21 cellular contexts compared by ENCODE assay signal in the genomic region with DNA sequence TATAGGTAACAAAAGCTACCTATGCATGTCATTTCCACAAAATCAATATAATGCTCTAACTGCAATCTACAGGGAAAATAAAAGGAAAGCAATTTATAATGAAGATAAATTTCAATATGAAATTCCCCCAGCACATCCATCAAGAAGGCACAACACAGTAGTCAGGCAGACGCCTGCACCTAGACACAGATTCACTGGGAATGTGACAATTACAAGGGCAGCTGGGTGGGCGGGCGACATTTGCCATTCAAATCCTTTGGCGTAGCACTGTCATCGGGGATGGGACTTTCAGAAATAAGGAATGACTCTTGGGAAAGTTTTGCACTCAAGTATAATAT.
DNase-seq lines count a peak whose midpoint lies in the region; ATAC-seq and TF ChIP-seq lines count a peak whose summit lies in the region.
"Had no signal": no experiment of that assay in that cellular context is flagged by ENCODE, and none has a peak within 500 bp of the region (broad histone marks: within the 10 kb centered on the region; RNA-seq: fewer than 3 reads in every experiment).

No MANE protein-coding gene starts in this region.

- H3F3A ChIP-seq in PC-3 (ENCODE audit: low read length, unreplicated experiment) = no peaks in the 10 kb centered on the region

- H4K20me1 ChIP-seq in BLaER1 (no peaks in the 10 kb centered on the region), HCT116 (ENCODE audit: insufficient read depth) (no peaks in the 10 kb centered on the region), PC-3 (ENCODE audit: low read length) (0 out of 2 replicates have a peak, but pooled peaks cover 4% of the 10 kb centered on the region)

- H3K9me3 ChIP-seq in BLaER1 (no peaks in the 10 kb centered on the region), HCT116 (ENCODE audit: control insufficient read depth in 1 of 2, insufficient read depth in 1 of 2, low read depth in 1 of 2, low read length in 2 of 2) (no peaks in the 10 kb centered on the region), PC-3 (ENCODE audit: low read length) (no peaks in the 10 kb centered on the region), mesodermal cell (ENCODE audit: control insufficient read depth, low read length) (no peaks in the 10 kb centered on the region)
- H3K9me3 ChIP-seq: breast epithelium, gastrocnemius medialis, lower lobe of right lung, pancreas, tibial artery, vagina had no signal

- WGBS in mesodermal cell (ENCODE audit: insufficient coverage in 2 of 2), 2 experiments = 80 to 82% methylated on average over 2 to 3 of the region's 5 CpGs

- BruUV-seq in HCT116 (replicated peaks; lab: Mats Ljungman, UMichigan) (no TSS peak), PC-3 (replicated peaks; lab: Mats Ljungman, UMichigan) (no TSS peak)

- intact Hi-C loops in HCT116 (cut with micrococcal nuclease) (loop anchor here (2.0 kb wide), 1 partner anchor 896 kb away; no protein-coding TSS in a partner anchor), PC-3 (cut with micrococcal nuclease) (loop anchor here (5.0 kb wide), 1 partner anchor 572 kb away; no protein-coding TSS in a partner anchor)

- POLR2A ChIA-PET in HCT116 (lab: Charles Lee) = no interaction called here
- POLR2A ChIA-PET in PC-3 (lab: Charles Lee; ENCODE audit: unreplicated experiment) = no interaction called here

- peaks cover 52% of the 10 kb centered on the region for H3K4me1 Mint-ChIP-seq in stimulated activated memory B cell treated with anti-CD40 and anti-IgM and Interleukin-4, amounts not matched to agents 10 μg/mL and 1 μg/mL and 100 μg/mL, for 72 hours

- ATAC-seq in HCT116 (0 out of 2 replicates have a peak, but pooled peaks have one; percentile 16), PC-3 (no peak)
- no peak for ATAC-seq in stimulated activated memory B cell treated with anti-CD40 and anti-IgM and Interleukin-4, amounts not matched to agents 10 μg/mL and 1 μg/mL and 100 μg/mL, for 72 hours

- H3K9me2 ChIP-seq in HCT116 (ENCODE audit: insufficient read depth) (no peaks in the 10 kb centered on the region), PC-3 (replicated peaks; ENCODE audit: low read length) (no peaks in the 10 kb centered on the region)

- peak overlapping the region; percentile 13 for H2AFZ ChIP-seq in HCT116 (ENCODE audit: low read depth, low read length, poor library complexity, severe bottlenecking)
- 0 out of 2 replicates have a peak overlapping the region, but pooled peaks have one; percentile 28 for H2AFZ ChIP-seq in PC-3 (ENCODE audit: low read length)
- H2AFZ ChIP-seq: hepatocyte had no signal

- H3K4me3 ChIP-seq in BLaER1 = no peak overlapping the region
- no peak overlapping the region for H3K4me3 ChIP-seq in HCT116 (replicated peaks in 1 of 2; ENCODE audit: low read depth in 1 of 2, low read length in 2 of 2)
- no peak overlapping the region for H3K4me3 ChIP-seq in PC-3 (ENCODE audit: low read length)
- H3K4me3 ChIP-seq in mesodermal cell (ENCODE audit: extremely low read depth, insufficient read depth, low read length, poor library complexity, severe bottlenecking) = no peak overlapping the region
- H3K4me3 ChIP-seq: breast epithelium, dorsolateral prefrontal cortex, gastrocnemius medialis, hepatocyte, lower lobe of right lung, pancreas, tibial artery, vagina had no signal

- TF ChIP-seq CTCF in HCT116 (IDR thresholded peaks at IDR 0.05 in 2 of 3, conservative IDR thresholded peaks at IDR 0.05 in 1 of 3; ENCODE audit: borderline replicate concordance in 1 of 3, insufficient read depth in 1 of 3, low read depth in 2 of 3, low read length in 2 of 3) (no peak), PC-3 (conservative IDR thresholded peaks at IDR 0.05; ENCODE audit: low read depth, low read length) (no peak)

- no peaks in the 10 kb centered on the region for H3K9me3 Mint-ChIP-seq in stimulated activated memory B cell treated with anti-CD40 and anti-IgM and Interleukin-4, amounts not matched to agents 10 μg/mL and 1 μg/mL and 100 μg/mL, for 72 hours
- H3K9me3 Mint-ChIP-seq: activated naive CD4-positive, alpha-beta T cell treated with anti-CD3 and anti-CD28 coated beads, Interleukin-2, amount 50 U/mL, for 24 hours; CD8-positive, alpha-beta T cell; natural killer cell had no signal

- no peak for DNase-seq in HCT116 (ENCODE audit: low read depth, low spot score)
- no peak for DNase-seq in PC-3
- no peak for DNase-seq in activated CD8-positive, alpha-beta memory T cell treated with anti-CD3 and anti-CD28 coated beads for 24 hours
- DNase-seq in NOMO-1 treated with DMSO at 0.1 percent for 48 hours (lab: John Stamatoyannopoulos, UW; ENCODE audit: unreplicated experiment) = no peak
- no peak for DNase-seq in HCEC 1CT
- DNase-seq: NCI-H1436 treated with DMSO at 0.1 percent for 48 hours had no signal

- no peaks in the 10 kb centered on the region for H3K27me3 ChIP-seq in BLaER1
- no peaks in the 10 kb centered on the region for H3K27me3 ChIP-seq in HCT116 (ENCODE audit: insufficient read depth, low read length)
- H3K27me3 ChIP-seq in PC-3 (ENCODE audit: low read length) = no peaks in the 10 kb centered on the region
- H3K27me3 ChIP-seq: breast epithelium, dorsolateral prefrontal cortex, gastrocnemius medialis, hepatocyte, pancreas, tibial artery, vagina had no signal

- H3K27ac Mint-ChIP-seq in stimulated activated memory B cell treated with anti-CD40 and anti-IgM and Interleukin-4, amounts not matched to agents 10 μg/mL and 1 μg/mL and 100 μg/mL, for 72 hours = no peak overlapping the region
- H3K27ac Mint-ChIP-seq: activated naive CD4-positive, alpha-beta T cell treated with anti-CD3 and anti-CD28 coated beads, Interleukin-2, amount 50 U/mL, for 24 hours; natural killer cell had no signal

- H3K27me3 Mint-ChIP-seq in stimulated activated memory B cell treated with anti-CD40 and anti-IgM and Interleukin-4, amounts not matched to agents 10 μg/mL and 1 μg/mL and 100 μg/mL, for 72 hours = no peaks in the 10 kb centered on the region
- H3K27me3 Mint-ChIP-seq: activated naive CD4-positive, alpha-beta T cell treated with anti-CD3 and anti-CD28 coated beads, Interleukin-2, amount 50 U/mL, for 24 hours had no signal

- no peak for TF ChIP-seq RAD21 in HCT116 (IDR thresholded peaks at IDR 0.05; ENCODE audit: low read depth)

- H3K4me1 ChIP-seq in BLaER1 (peaks cover 56% of the 10 kb centered on the region), HCT116 (ENCODE audit: control insufficient read depth in 1 of 2, insufficient read depth in 2 of 2, low read length in 2 of 2) (peaks cover 0 to 10% of the 10 kb centered on the region in 2 experiments; a peak in 2 of 4 replicates), PC-3 (ENCODE audit: insufficient read depth, low read length) (peaks cover 12% of the 10 kb centered on the region), mesodermal cell (ENCODE audit: control insufficient read depth, insufficient read depth, low read length, poor library complexity, severe bottlenecking) (peaks cover 7% of the 10 kb centered on the region)
- H3K4me1 ChIP-seq: breast epithelium, gastrocnemius medialis, pancreas had no signal

- no peak overlapping the region for H3K27ac ChIP-seq in BLaER1
- no peak overlapping the region for H3K27ac ChIP-seq in HCT116 (ENCODE audit: low read depth, low read length)
- H3K27ac ChIP-seq in PC-3 (ENCODE audit: low read length) = no peak overlapping the region
- peak overlapping the region; percentile 47 for H3K27ac ChIP-seq in mesodermal cell (ENCODE audit: low read depth, low read length, severe bottlenecking)
- H3K27ac ChIP-seq: breast epithelium, dorsolateral prefrontal cortex, gastrocnemius medialis, hepatocyte, lower lobe of right lung, pancreas, tibial artery, vagina had no signal

- H3K79me2 ChIP-seq in HCT116 (ENCODE audit: insufficient read depth, low read length) = no peaks in the 10 kb centered on the region
- H3K79me2 ChIP-seq in PC-3 (ENCODE audit: low read length) = peaks cover 14% of the 10 kb centered on the region; the same call in 1 of the 2 replicates
- H3K79me2 ChIP-seq: hepatocyte had no signal

- RAD21 ChIA-PET in HCT116 (lab: Charles Lee; ENCODE audit: low non-redundant PET in 1 of 2, low total read pairs in 2 of 2, uncharacterized antibody in 2 of 2, unreplicated experiment in 2 of 2) = no interaction called here

- no peaks in the 10 kb centered on the region for H3K36me3 ChIP-seq in BLaER1
- H3K36me3 ChIP-seq in HCT116 (ENCODE audit: control insufficient read depth in 1 of 2, insufficient read depth in 2 of 2, low read length in 2 of 2) = no peaks in the 10 kb centered on the region
- H3K36me3 ChIP-seq in PC-3 (ENCODE audit: low read depth, low read length) = peaks cover 4% of the 10 kb centered on the region; the same call in 1 of the 2 replicates
- peaks cover 32% of the 10 kb centered on the region for H3K36me3 ChIP-seq in mesodermal cell (ENCODE audit: control insufficient read depth, insufficient read depth, low read length)
- H3K36me3 ChIP-seq: breast epithelium, gastrocnemius medialis, lower lobe of right lung, pancreas, tibial artery had no signal

- no peaks in the 10 kb centered on the region for H3K36me3 Mint-ChIP-seq in stimulated activated memory B cell treated with anti-CD40 and anti-IgM and Interleukin-4, amounts not matched to agents 10 μg/mL and 1 μg/mL and 100 μg/mL, for 72 hours
- H3K36me3 Mint-ChIP-seq: activated naive CD4-positive, alpha-beta T cell treated with anti-CD3 and anti-CD28 coated beads, Interleukin-2, amount 50 U/mL, for 24 hours; CD8-positive, alpha-beta T cell; natural killer cell had no signal

- H3K4me2 ChIP-seq in BLaER1 (0 out of 2 replicates have a peak overlapping the region, but pooled peaks have one; percentile 56), HCT116 (ENCODE audit: low read length) (no peak overlapping the region), PC-3 (ENCODE audit: low read length) (peak overlapping the region; percentile 44)
- H3K4me2 ChIP-seq: hepatocyte had no signal

- CTCF ChIA-PET in HCT116 (lab: Charles Lee) (interaction anchor here (1.0 to 2.0 kb wide), 8 partner anchors 10 to 895 kb away, joined by 3 to 15 read pairs (median 4); a partner anchor contains a TSS), PC-3 (lab: Charles Lee) (interaction anchor here (0.6 to 1.0 kb wide), 3 partner anchors 84 to 571 kb away, joined by 3 to 6 read pairs (median 3); no protein-coding TSS in a partner anchor)

- H3K4me3 Mint-ChIP-seq in stimulated activated memory B cell treated with anti-CD40 and anti-IgM and Interleukin-4, amounts not matched to agents 10 μg/mL and 1 μg/mL and 100 μg/mL, for 72 hours = no peak overlapping the region
- H3K4me3 Mint-ChIP-seq: activated CD8-positive, alpha-beta T cell treated with anti-CD3 and anti-CD28 coated beads, Interleukin-2, amount 10 ng/mL, durations not matched to agents 7 days and 5 days; activated naive CD4-positive, alpha-beta T cell treated with anti-CD3 and anti-CD28 coated beads, Interleukin-2, amount 50 U/mL, for 24 hours; CD8-positive, alpha-beta T cell; natural killer cell had no signal

- no peak overlapping the region for H3K9ac ChIP-seq in BLaER1
- H3K9ac ChIP-seq in HCT116 (ENCODE audit: low read length) = no peak overlapping the region
- 0 out of 2 replicates have a peak overlapping the region, but pooled peaks have one; percentile 4 for H3K9ac ChIP-seq in PC-3 (ENCODE audit: low read length)

- no peak for TF ChIP-seq POLR2A in HCT116 (IDR thresholded peaks at IDR 0.05; ENCODE audit: borderline replicate concordance, extremely low read depth, insufficient read depth, insufficient read length)
